Comparison of ENCODE assay signal across 10 cellular contexts in the genomic region with DNA sequence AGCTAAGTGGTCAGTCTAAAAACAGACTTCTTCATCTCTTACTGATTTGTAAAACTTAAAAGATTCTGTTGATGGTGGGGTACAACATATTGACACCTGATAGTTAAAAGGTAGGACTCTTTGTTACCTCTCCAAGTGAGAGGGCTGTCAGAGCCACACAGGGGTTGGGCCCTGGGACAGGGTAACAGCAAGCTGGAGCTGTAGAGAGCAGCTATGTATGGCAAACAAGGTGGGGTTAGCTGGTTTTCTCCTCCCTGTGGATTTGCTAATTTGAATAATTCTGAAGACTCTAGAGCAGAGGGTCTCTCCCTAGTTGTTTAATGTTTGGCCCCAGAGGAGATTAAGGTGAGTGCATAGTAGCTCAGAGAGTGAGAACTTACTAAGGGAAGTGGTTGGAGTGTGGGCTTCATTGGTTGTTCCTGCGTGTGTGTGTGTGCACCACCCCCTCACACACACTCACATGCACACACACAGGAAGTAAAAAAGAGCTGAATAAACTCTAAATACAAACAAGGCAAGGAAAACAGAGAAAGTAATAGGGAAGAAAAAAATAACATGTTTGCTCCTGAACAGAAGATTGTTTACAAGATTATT. TPM values are rescaled to one million over a fixed set of nuclear protein-coding genes. Genes with fewer than 3 reads are reported as not detected.
DNase-seq lines count a peak whose midpoint lies in the region; ATAC-seq lines count a peak whose summit lies in the region.
"Had no signal": no experiment of that assay in that cellular context is flagged by ENCODE, and none has a peak within 500 bp of the region (broad histone marks: within the 10 kb centered on the region; RNA-seq: fewer than 3 reads in every experiment).

No MANE protein-coding gene starts in this region.

- H3K4me3 Mint-ChIP-seq in CD4-positive, alpha-beta memory T cell: peak overlapping the region in 3 of 8 donors; percentile 37 to 65 (median 52)
- no peak overlapping the region for H3K4me3 Mint-ChIP-seq in activated naive CD8-positive, alpha-beta T cell

- peaks cover 7% of the 10 kb centered on the region for H3K4me1 ChIP-seq in CD4-positive, alpha-beta memory T cell (ENCODE audit: insufficient read depth, low read length)

- no peaks in the 10 kb centered on the region for H3K36me3 ChIP-seq in CD4-positive, alpha-beta memory T cell (ENCODE audit: insufficient read depth, low read length)

- H3K27me3 ChIP-seq in CD4-positive, alpha-beta memory T cell (ENCODE audit: insufficient read depth, low read length): no peaks in the 10 kb centered on the region

- H3K9me3 ChIP-seq in CD4-positive, alpha-beta memory T cell (ENCODE audit: control insufficient read depth in 1 of 2, low read length in 2 of 2): no peaks in the 10 kb centered on the region

- no peak overlapping the region for H3K27ac ChIP-seq in CD4-positive, alpha-beta memory T cell (ENCODE audit: low read depth, low read length)
- H3K27ac ChIP-seq: VCaP had no signal

- peaks cover 1 to 4% of the 10 kb centered on the region in 2 donors for H3K36me3 Mint-ChIP-seq in CD4-positive, alpha-beta memory T cell
- H3K36me3 Mint-ChIP-seq in activated naive CD8-positive, alpha-beta T cell: no peaks in the 10 kb centered on the region

- peak overlapping the region in 5 of 7 donors; percentile 5 to 87 (median 64) for H3K27ac Mint-ChIP-seq in CD4-positive, alpha-beta memory T cell
- peak overlapping the region; percentile 35 for H3K27ac Mint-ChIP-seq in activated naive CD8-positive, alpha-beta T cell

- DNase-seq in CD4-positive, alpha-beta memory T cell: peak in 4 of 5 donors; percentile 13 to 30 (median 22)
- DNase-seq in islet precursor cell (no peak), cortex of kidney (lab: John Stamatoyannopoulos, UW) (no peak), NCI-H1930 (lab: John Stamatoyannopoulos, UW) (no peak)
- DNase-seq in NK-92 treated with Interleukin-12 subunit alpha and Interleukin-12 subunit beta, amount 100 ng/mL, for 24 hours (lab: John Stamatoyannopoulos, UW): no peak
- DNase-seq: DMS153 had no signal

- peaks cover 0 to 2% (median 0%) of the 10 kb centered on the region in 8 donors for H3K9me3 Mint-ChIP-seq in CD4-positive, alpha-beta memory T cell
- H3K9me3 Mint-ChIP-seq in activated naive CD8-positive, alpha-beta T cell (ENCODE audit: low read depth): no peaks in the 10 kb centered on the region

- CTCF ChIA-PET in CD4-positive, alpha-beta memory T cell (lab: Charles Lee; ENCODE audit: partially characterized antibody): interaction anchor here (1.0 kb wide), 1 partner anchor 32 kb away, joined by 3 read pairs; the partner anchor contains the start of gene FANCF

- no peak overlapping the region for H3K4me3 ChIP-seq in CD4-positive, alpha-beta memory T cell (ENCODE audit: low read length in 2 of 2)

- H3K27me3 Mint-ChIP-seq in CD4-positive, alpha-beta memory T cell: peaks cover 0 to 1% of the 10 kb centered on the region in 2 donors
- no peaks in the 10 kb centered on the region for H3K27me3 Mint-ChIP-seq in activated naive CD8-positive, alpha-beta T cell

- intact Hi-C loops in CD4-positive, alpha-beta memory T cell (cut with micrococcal nuclease): no loop called here

- POLR2A ChIA-PET in CD4-positive, alpha-beta memory T cell (lab: Charles Lee; ENCODE audit: partially characterized antibody): interaction anchor here (0.8 kb wide), 1 partner anchor 32 kb away, joined by 4 read pairs; the partner anchor contains the start of gene FANCF

- ATAC-seq in GM19395 (IDR thresholded peaks at IDR 0.05; ENCODE audit: unreplicated experiment): peak; percentile 97
- ATAC-seq in HG03066 (IDR thresholded peaks at IDR 0.05; ENCODE audit: low read depth, unreplicated experiment): peak; percentile 91

- peaks cover 11 to 19% (median 15%) of the 10 kb centered on the region in 4 donors for H3K4me1 Mint-ChIP-seq in CD4-positive, alpha-beta memory T cell
- H3K4me1 Mint-ChIP-seq in activated naive CD8-positive, alpha-beta T cell (ENCODE audit: low read depth): peaks cover 19% of the 10 kb centered on the region

RNA-seq across cellular contexts. Expression of gene GAS2, which starts 9.2 kb away (rescaled TPM):
- 1 to 10 TPM; 3.3 to 3.4 TPM for total RNA-seq in CD4-positive, alpha-beta memory T cell
- polyA plus RNA-seq in CD4-positive, alpha-beta memory T cell: 1 to 10 TPM; 2.7 to 3.0 TPM

RNA-seq across cellular contexts. Expression of gene FANCF, which starts 31.6 kb away (rescaled TPM):
- 10 to 100 TPM; 22.2 to 23.5 TPM for total RNA-seq in CD4-positive, alpha-beta memory T cell
- 10 to 100 TPM in 1 of 2 donors, 1 to 10 TPM in 1; 8.6 to 17.7 TPM for polyA plus RNA-seq in CD4-positive, alpha-beta memory T cell

Comparison
In these comparisons a context has a peak if more than half of its experiments do, and no peak if none do; other contexts are left out.
1. DNase-seq: peak in CD4-positive, alpha-beta memory T cell (4 of 5); none in islet precursor cell (single experiment), cortex of kidney (single experiment), NK-92 treated with Interleukin-12 subunit alpha and Interleukin-12 subunit beta, amount 100 ng/mL, for 24 hours (single experiment) and NCI-H1930 (0 of 2).